ENCODE assay signal across 3 cellular contexts in genomic region chr2:220764246-220764645, GRCh38.
"Had no signal": no experiment of that assay in that cellular context is flagged by ENCODE, and none has a peak within 500 bp of the region (broad histone marks: within the 10 kb centered on the region; RNA-seq: fewer than 3 reads in every experiment).

No MANE protein-coding gene starts in this region.

- DNase-seq: GDM1, GF-D8 had no signal

- ATAC-seq: GM12878 had no signal

- H3K4me3 ChIP-seq: GM12878 had no signal
